13 cellular contexts compared by ENCODE assay signal in the genomic region with DNA sequence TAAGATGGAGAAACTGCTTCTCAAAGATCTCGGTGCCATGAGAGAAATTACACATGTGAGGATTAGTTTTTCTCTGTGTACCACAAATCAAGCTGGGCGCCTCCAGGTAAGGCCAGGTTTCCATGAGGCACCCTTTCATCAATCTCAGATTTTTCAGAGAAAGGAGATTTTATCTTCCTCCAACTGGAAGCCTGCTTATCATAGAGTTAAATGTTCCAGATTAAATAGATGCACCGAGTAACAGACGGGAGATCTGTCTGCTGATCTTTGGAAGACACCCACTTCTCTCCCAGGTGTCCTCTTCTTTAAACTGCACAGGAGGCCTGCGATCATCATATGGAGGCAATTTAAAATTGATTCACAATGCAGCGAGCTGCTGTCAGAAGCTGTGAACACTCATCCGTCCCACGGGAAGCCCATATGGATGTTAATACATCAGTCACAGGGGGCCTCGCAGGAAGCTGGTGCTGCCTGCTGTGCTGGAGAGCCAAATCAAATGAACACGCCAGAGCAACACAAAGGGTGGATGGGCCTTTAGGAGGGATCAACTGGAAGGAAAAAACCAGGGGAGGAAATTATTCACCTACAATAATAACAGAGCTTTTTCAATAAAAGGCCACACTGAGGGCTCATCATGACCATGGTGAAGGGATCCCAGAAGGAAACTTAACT.
DNase-seq lines count a peak whose midpoint lies in the region; ATAC-seq, FAIRE-seq and TF ChIP-seq lines count a peak whose summit lies in the region.
"Had no signal": no experiment of that assay in that cellular context is flagged by ENCODE, and none has a peak within 500 bp of the region (broad histone marks: within the 10 kb centered on the region; RNA-seq: fewer than 3 reads in every experiment).

No MANE protein-coding gene starts in this region.

- no peak overlapping the region for H2AFZ ChIP-seq in endothelial cell of umbilical vein (ENCODE audit: low read depth, low read length)

- H3K9me3 Mint-ChIP-seq in progenitor cell of endocrine pancreas (ENCODE audit: low read depth) = peaks cover 2% of the 10 kb centered on the region
- H3K9me3 Mint-ChIP-seq: activated CD8-positive, alpha-beta T cell treated with anti-CD3 and anti-CD28 coated beads for 36 hours; dendritic cell treated with granulocyte-macrophage colony-stimulating factor and Interleukin-4, amounts not matched to agents 40 ng/mL and 50 ng/mL, for 4 days; HFFc6; T-helper 1 cell treated with Interleukin-12 subunit alpha and Interleukin-12 subunit beta and Interleukin-4 antibody, amounts not matched to agents 30 μg/mL and 1 μg/mL, for 36 hours had no signal

- H3K4me3 ChIP-seq in HUES48 (ENCODE audit: low read depth, low read length) (peak overlapping the region; percentile 15; the same call in 1 of the 2 replicates), endothelial cell of umbilical vein (replicated peaks in 1 of 3; ENCODE audit: insufficient read depth in 1 of 3, low read depth in 1 of 3, low read length in 3 of 3) (peak overlapping the region in 1 of 3 experiments; percentile 21), colonic mucosa (no peak overlapping the region)

- H3K27ac ChIP-seq in HUES48 (ENCODE audit: low read depth, low read length) (peak overlapping the region; percentile 80), endothelial cell of umbilical vein (ENCODE audit: insufficient read depth, low read depth, low read length) (peak overlapping the region; percentile 87), colonic mucosa (no peak overlapping the region)

- peak; percentile 93 for DNase-seq in NCI-H345 (lab: John Stamatoyannopoulos, UW)
- DNase-seq in endothelial cell of umbilical vein (ENCODE audit: low read depth, low spot score) = peak; percentile 94
- no peak for DNase-seq in progenitor cell of endocrine pancreas (ENCODE audit: low spot score, unreplicated experiment)
- no peak for DNase-seq in colonic mucosa
- DNase-seq in T-helper 2 cell = no peak
- DNase-seq: activated CD8-positive, alpha-beta T cell treated with anti-CD3 and anti-CD28 coated beads for 36 hours; Calu3; HFFc6 had no signal

- H3K4me1 ChIP-seq in HUES48 (ENCODE audit: control insufficient read depth, insufficient read depth, low read length) = peaks cover 65% of the 10 kb centered on the region
- H3K4me1 ChIP-seq in endothelial cell of umbilical vein (ENCODE audit: control insufficient read depth, extremely low read depth, insufficient read depth, low read length) = peaks cover 52% of the 10 kb centered on the region
- H3K4me1 ChIP-seq in colonic mucosa = peaks cover 7% of the 10 kb centered on the region

- H3K9me1 ChIP-seq in endothelial cell of umbilical vein (replicated peaks; ENCODE audit: control insufficient read depth, extremely low read depth, insufficient read depth, low read length) = no peaks in the 10 kb centered on the region

- peaks cover 6% of the 10 kb centered on the region for H3K4me1 Mint-ChIP-seq in progenitor cell of endocrine pancreas (ENCODE audit: low read depth)

- dilution Hi-C loops in endothelial cell of umbilical vein (cut with MboI; ENCODE audit: extremely low pct_ligation_motif_present, low sequenced_read_pairs) = no loop called here

- intact Hi-C loops in endothelial cell of umbilical vein (cut with micrococcal nuclease) = loop anchor here (1.0 to 5.0 kb wide), 10 partner anchors 8 to 278 kb away; a partner anchor contains a TSS
- intact Hi-C loops in colonic mucosa (cut with DNase I) = loop anchor here (10.0 kb wide), 1 partner anchor 89 kb away; a partner anchor contains a TSS

- peaks cover 51% of the 10 kb centered on the region for H3K36me3 Mint-ChIP-seq in progenitor cell of endocrine pancreas (ENCODE audit: insufficient read depth)

- ATAC-seq in GM18909 (IDR thresholded peaks at IDR 0.05; ENCODE audit: poor library complexity, unreplicated experiment) = no peak
- ATAC-seq: activated CD8-positive, alpha-beta T cell treated with anti-CD3 and anti-CD28 coated beads for 36 hours; activated naive CD4-positive, alpha-beta T cell treated with anti-CD3 and anti-CD28 coated beads, Interleukin-2, amount 50 U/mL, for 72 hours had no signal

- no peak overlapping the region for H3K9ac ChIP-seq in HUES48 (ENCODE audit: low read depth, low read length)
- peak overlapping the region; percentile 67 for H3K9ac ChIP-seq in endothelial cell of umbilical vein (replicated peaks; ENCODE audit: extremely low read depth, insufficient read depth, low read length)
- no peak overlapping the region for H3K9ac ChIP-seq in colonic mucosa (ENCODE audit: low read depth in 2 of 2, low read length in 2 of 2)

- H3K27me3 Mint-ChIP-seq in progenitor cell of endocrine pancreas = no peaks in the 10 kb centered on the region
- H3K27me3 Mint-ChIP-seq: dendritic cell treated with granulocyte-macrophage colony-stimulating factor and Interleukin-4, amounts not matched to agents 40 ng/mL and 50 ng/mL, for 4 days had no signal

- peak overlapping the region; percentile 83 for H3K27ac Mint-ChIP-seq in progenitor cell of endocrine pancreas
- H3K27ac Mint-ChIP-seq: activated CD8-positive, alpha-beta T cell treated with anti-CD3 and anti-CD28 coated beads for 36 hours; activated naive CD4-positive, alpha-beta T cell treated with anti-CD3 and anti-CD28 coated beads, Interleukin-2, amount 50 U/mL, for 72 hours; dendritic cell treated with granulocyte-macrophage colony-stimulating factor and Interleukin-4, amounts not matched to agents 40 ng/mL and 50 ng/mL, for 4 days; HFFc6; T-helper 1 cell treated with Interleukin-12 subunit alpha and Interleukin-12 subunit beta and Interleukin-4 antibody, amounts not matched to agents 30 μg/mL and 1 μg/mL, for 36 hours had no signal

- no peak overlapping the region for H3K4me3 Mint-ChIP-seq in progenitor cell of endocrine pancreas (ENCODE audit: low read depth)
- H3K4me3 Mint-ChIP-seq: activated CD8-positive, alpha-beta T cell treated with anti-CD3 and anti-CD28 coated beads for 36 hours; dendritic cell treated with granulocyte-macrophage colony-stimulating factor and Interleukin-4, amounts not matched to agents 40 ng/mL and 50 ng/mL, for 4 days; HFFc6; T-helper 1 cell treated with Interleukin-12 subunit alpha and Interleukin-12 subunit beta and Interleukin-4 antibody, amounts not matched to agents 30 μg/mL and 1 μg/mL, for 36 hours had no signal

- TSS peak; percentile 52 for BruUV-seq in endothelial cell of umbilical vein (replicated peaks; lab: Mats Ljungman, UMichigan)

- TF ChIP-seq POLR2A in endothelial cell of umbilical vein (IDR thresholded peaks at IDR 0.05; ENCODE audit: low read depth, low read length) = peak; percentile 22

- H3K79me2 ChIP-seq in endothelial cell of umbilical vein (ENCODE audit: control insufficient read depth, insufficient read depth, low read length) = no peaks in the 10 kb centered on the region

- H3K4me2 ChIP-seq in endothelial cell of umbilical vein (ENCODE audit: insufficient read depth, low read length) = peak overlapping the region; percentile 76

- H3K36me3 ChIP-seq in HUES48 (ENCODE audit: control insufficient read depth, insufficient read depth, low read length) (peaks cover 29% of the 10 kb centered on the region), endothelial cell of umbilical vein (ENCODE audit: control insufficient read depth in 2 of 2, extremely low read depth in 1 of 2, insufficient read depth in 2 of 2, low read length in 2 of 2) (peaks cover 0 to 2% of the 10 kb centered on the region in 2 experiments), colonic mucosa (no peaks in the 10 kb centered on the region)

- H3K27me3 ChIP-seq in HUES48 (ENCODE audit: control insufficient read depth, insufficient read depth, low read length) (0 out of 2 replicates have a peak, but pooled peaks cover 5% of the 10 kb centered on the region), endothelial cell of umbilical vein (ENCODE audit: control insufficient read depth in 2 of 2, insufficient read depth in 2 of 2, low read length in 2 of 2) (no peaks in the 10 kb centered on the region), colonic mucosa (no peaks in the 10 kb centered on the region)

- H3K9me3 ChIP-seq in HUES48 (ENCODE audit: control insufficient read depth, insufficient read depth, low read length) (no peaks in the 10 kb centered on the region), endothelial cell of umbilical vein (replicated peaks; ENCODE audit: control insufficient read depth, insufficient read depth, low read length) (no peaks in the 10 kb centered on the region), colonic mucosa (no peaks in the 10 kb centered on the region)

- no peaks in the 10 kb centered on the region for H4K20me1 ChIP-seq in endothelial cell of umbilical vein (replicated peaks; ENCODE audit: control insufficient read depth, extremely low read depth, insufficient read depth, low read length)

- peak; percentile 72 for FAIRE-seq in endothelial cell of umbilical vein (lab: Jason Lieb, UNC)

- CTCF ChIA-PET in endothelial cell of umbilical vein (lab: Charles Lee) = interaction anchor here (1.0 to 2.4 kb wide), 9 partner anchors 8 to 94 kb away, joined by 3 to 15 read pairs (median 5); a partner anchor contains a TSS

- no peak for TF ChIP-seq CTCF in endothelial cell of umbilical vein (IDR thresholded peaks at IDR 0.05; ENCODE audit: extremely low read depth in 1 of 2, insufficient read depth in 1 of 2, low read depth in 1 of 2, low read length in 2 of 2)
- TF ChIP-seq CTCF in progenitor cell of endocrine pancreas (IDR thresholded peaks at IDR 0.05; ENCODE audit: unreplicated experiment) = no peak
- no peak for TF ChIP-seq CTCF in colonic mucosa (IDR thresholded peaks at IDR 0.05)

- POLR2A ChIA-PET in endothelial cell of umbilical vein (lab: Charles Lee) = interaction anchor here (0.6 to 1.0 kb wide), 4 partner anchors 8 to 94 kb away, joined by 3 to 4 read pairs (median 3); a partner anchor contains a TSS

TF ChIP-seq in endothelial cell of umbilical vein, 7 proteins besides CTCF, POLR2A, EP300 and RAD21:
- TF ChIP-seq FOS (IDR thresholded peaks at IDR 0.05; ENCODE audit: borderline replicate concordance, insufficient read depth, low read length) = peak; percentile 83
- TF ChIP-seq EZH2 (IDR thresholded peaks at IDR 0.05; ENCODE audit: borderline replicate concordance, low read depth, low read length, severe bottlenecking) = no peak
- peak; percentile 68 for TF ChIP-seq GATA2 (IDR thresholded peaks at IDR 0.05; ENCODE audit: insufficient read depth, insufficient read length, low read depth, low read length)
- TF ChIP-seq MYC (IDR thresholded peaks at IDR 0.05; ENCODE audit: low read depth, low read length) = no peak
- TF ChIP-seq, protein P1, sequence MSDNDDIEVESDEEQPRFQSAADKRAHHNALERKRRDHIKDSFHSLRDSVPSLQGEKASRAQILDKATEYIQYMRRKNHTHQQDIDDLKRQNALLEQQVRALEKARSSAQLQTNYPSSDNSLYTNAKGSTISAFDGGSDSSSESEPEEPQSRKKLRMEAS (IDR thresholded peaks at IDR 0.05; ENCODE audit: insufficient read depth, insufficient read length) = no peak
- TF ChIP-seq POLR2AphosphoS5 (IDR thresholded peaks at IDR 0.05; ENCODE audit: insufficient read depth, low read depth, low read length) = peak; percentile 74
- peak; percentile 46 for TF ChIP-seq JUN (IDR thresholded peaks at IDR 0.05; ENCODE audit: borderline replicate concordance, insufficient read depth, insufficient read length, low read depth)

Comparison
In these comparisons a context has a peak if more than half of its experiments do, and no peak if none do; other contexts are left out.
1. DNase-seq: peak in NCI-H345 (single experiment) and endothelial cell of umbilical vein (single experiment); none in progenitor cell of endocrine pancreas (single experiment), colonic mucosa (single experiment) and T-helper 2 cell (0 of 5).